Comparison of ENCODE assay signal across 25 cellular contexts in the genomic region with DNA sequence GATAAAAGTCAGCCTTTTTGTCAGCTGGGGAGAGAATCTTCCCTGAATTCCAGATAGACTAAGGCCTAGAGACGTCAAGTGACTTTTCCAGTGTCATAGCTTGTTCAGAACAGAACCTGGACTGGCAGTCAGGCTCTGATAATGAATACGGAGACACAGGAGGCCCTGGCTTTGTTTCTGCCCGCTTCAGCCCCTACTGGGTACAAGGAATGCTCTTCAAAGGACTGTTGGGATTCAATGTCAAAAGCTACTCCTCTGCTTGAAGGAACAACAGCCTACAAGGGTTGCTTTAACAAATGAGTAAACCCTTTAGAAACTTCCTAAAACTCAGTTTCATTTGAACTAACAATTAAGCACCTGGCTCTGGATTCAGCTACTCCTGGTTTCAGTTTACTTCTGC.
"Had no signal": no experiment of that assay in that cellular context is flagged by ENCODE, and none has a peak within 500 bp of the region (broad histone marks: within the 10 kb centered on the region; RNA-seq: fewer than 3 reads in every experiment).

No MANE protein-coding gene starts in this region.

- H3K9me3 ChIP-seq: left lung, ovary, psoas muscle, sigmoid colon, spleen, testis, tibial artery had no signal

- H3K4me1 Mint-ChIP-seq: naive thymus-derived CD4-positive, alpha-beta T cell; nephron; stimulated activated memory B cell treated with anti-CD40 and anti-IgM and Interleukin-4, amounts not matched to agents 10 μg/mL and 1 μg/mL and 100 μg/mL, for 72 hours had no signal

- H3K4me3 ChIP-seq: left lung, ovary, psoas muscle, sigmoid colon, spleen, testis, tibial artery had no signal

- ATAC-seq: effector memory CD8-positive, alpha-beta T cell; left cardiac atrium; left lung; naive thymus-derived CD4-positive, alpha-beta T cell; psoas muscle; right cardiac atrium; stimulated activated memory B cell treated with anti-CD40 and anti-IgM and Interleukin-4, amounts not matched to agents 10 μg/mL and 1 μg/mL and 100 μg/mL, for 72 hours; stimulated activated naive CD8-positive, alpha-beta T cell treated with anti-CD3 and anti-CD28 coated beads, Interleukin-15, Interleukin-2, amounts not matched to agents 100 U/mL and 50 U/mL, for 24 hours had no signal

- H3K9me3 Mint-ChIP-seq: nephron; stimulated activated memory B cell treated with anti-CD40 and anti-IgM and Interleukin-4, amounts not matched to agents 10 μg/mL and 1 μg/mL and 100 μg/mL, for 72 hours; type B pancreatic cell had no signal

- H3K27me3 ChIP-seq: left lung, ovary, sigmoid colon, spleen, testis, tibial artery had no signal

- DNase-seq: cortex of kidney; effector memory CD8-positive, alpha-beta T cell; hypothalamus; left cardiac atrium; left lung; mesenchymal stem cell; midbrain; naive thymus-derived CD4-positive, alpha-beta T cell; occipital lobe; ovary; posterior cingulate gyrus; psoas muscle; right cardiac atrium; sigmoid colon; spleen; stimulated activated CD4-positive, alpha-beta T cell treated with anti-CD3 and anti-CD28 coated beads, Interleukin-4, amount 100 ng/mL, for 4 hours; stimulated activated naive CD8-positive, alpha-beta T cell treated with anti-CD3 and anti-CD28 coated beads, Interleukin-15, Interleukin-2, amounts not matched to agents 100 U/mL and 50 U/mL, for 24 hours; substantia nigra; testis; tibial artery had no signal

- H3K4me1 ChIP-seq: left lung, psoas muscle, spleen, testis, tibial artery had no signal

- H3K36me3 ChIP-seq: left lung, ovary, sigmoid colon, spleen, tibial artery had no signal

- H3K27ac Mint-ChIP-seq: effector memory CD8-positive, alpha-beta T cell; naive thymus-derived CD4-positive, alpha-beta T cell; nephron; stimulated activated memory B cell treated with anti-CD40 and anti-IgM and Interleukin-4, amounts not matched to agents 10 μg/mL and 1 μg/mL and 100 μg/mL, for 72 hours; type B pancreatic cell had no signal

- FAIRE-seq: frontal cortex, islet of Langerhans had no signal

- H3K27ac ChIP-seq: left lung, ovary, psoas muscle, sigmoid colon, spleen, testis, tibial artery had no signal

- H3K36me3 Mint-ChIP-seq: naive thymus-derived CD4-positive, alpha-beta T cell; stimulated activated memory B cell treated with anti-CD40 and anti-IgM and Interleukin-4, amounts not matched to agents 10 μg/mL and 1 μg/mL and 100 μg/mL, for 72 hours had no signal

- H3K27me3 Mint-ChIP-seq: effector memory CD8-positive, alpha-beta T cell; naive thymus-derived CD4-positive, alpha-beta T cell; stimulated activated memory B cell treated with anti-CD40 and anti-IgM and Interleukin-4, amounts not matched to agents 10 μg/mL and 1 μg/mL and 100 μg/mL, for 72 hours; type B pancreatic cell had no signal

- H3K4me3 Mint-ChIP-seq: effector memory CD8-positive, alpha-beta T cell; naive thymus-derived CD4-positive, alpha-beta T cell; nephron; stimulated activated memory B cell treated with anti-CD40 and anti-IgM and Interleukin-4, amounts not matched to agents 10 μg/mL and 1 μg/mL and 100 μg/mL, for 72 hours; type B pancreatic cell had no signal
